Comparison of ENCODE assay signal across 8 cellular contexts in the genomic region with DNA sequence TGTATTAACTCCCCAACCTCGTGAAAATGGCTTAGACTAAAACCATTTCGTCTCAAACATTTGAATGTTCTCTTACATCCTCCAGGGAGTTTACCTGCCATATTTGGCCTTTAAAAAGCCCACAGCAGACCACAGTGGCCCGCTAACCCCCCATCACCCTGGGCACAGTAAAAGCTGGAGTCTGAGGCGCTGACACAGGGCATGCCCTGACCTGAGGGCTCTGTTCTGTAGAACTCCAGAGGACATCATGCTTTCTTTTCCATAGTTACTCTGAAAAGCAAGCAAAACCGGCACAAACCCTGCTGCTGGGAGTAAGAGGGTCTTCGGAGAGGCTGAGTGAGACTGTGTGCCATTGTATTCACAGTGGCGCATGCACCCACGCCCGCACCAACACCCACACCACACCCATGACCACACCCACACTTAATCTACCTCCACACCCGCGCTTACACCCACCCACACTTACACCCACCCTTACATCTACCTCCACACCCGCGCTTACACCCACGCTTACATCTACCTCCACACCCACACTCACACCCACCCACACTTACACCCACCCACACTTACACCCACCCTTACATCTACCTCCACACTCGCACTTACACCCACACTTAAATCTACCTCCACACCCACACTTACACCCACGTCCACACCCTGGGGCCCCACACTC. TPM values are rescaled to one million over a fixed set of nuclear protein-coding genes. Genes with fewer than 3 reads are reported as not detected.
DNase-seq lines count a peak whose midpoint lies in the region; ATAC-seq lines count a peak whose summit lies in the region.

No MANE protein-coding gene starts in this region.

- POLR2A ChIA-PET in CD4-positive, alpha-beta memory T cell (lab: Charles Lee; ENCODE audit: partially characterized antibody), result no interaction called here

- H3K4me3 Mint-ChIP-seq in activated CD8-positive, alpha-beta memory T cell treated with anti-CD3 and anti-CD28 coated beads, Interleukin-2, amount 10 ng/mL, durations not matched to agents 7 days and 5 days, result no peak overlapping the region
- no peak overlapping the region for H3K4me3 Mint-ChIP-seq in stimulated activated effector memory CD8-positive, alpha-beta T cell treated with anti-CD3 and anti-CD28 coated beads, Interleukin-12 subunit alpha, Interleukin-12 subunit beta, amount 100 ng/mL, for 72 hours
- H3K4me3 Mint-ChIP-seq in CD4-positive, alpha-beta memory T cell, result no peak overlapping the region

- peaks cover 3% of the 10 kb centered on the region for H3K9me3 Mint-ChIP-seq in activated CD8-positive, alpha-beta memory T cell treated with anti-CD3 and anti-CD28 coated beads, Interleukin-2, amount 10 ng/mL, durations not matched to agents 7 days and 5 days (ENCODE audit: low read depth)
- H3K9me3 Mint-ChIP-seq in stimulated activated effector memory CD8-positive, alpha-beta T cell treated with anti-CD3 and anti-CD28 coated beads, Interleukin-12 subunit alpha, Interleukin-12 subunit beta, amount 100 ng/mL, for 72 hours, result peaks cover 5% of the 10 kb centered on the region
- H3K9me3 Mint-ChIP-seq in CD4-positive, alpha-beta memory T cell, result peaks cover 0 to 2% (median 0%) of the 10 kb centered on the region in 8 donors

- no peaks in the 10 kb centered on the region for H3K27me3 Mint-ChIP-seq in activated CD8-positive, alpha-beta memory T cell treated with anti-CD3 and anti-CD28 coated beads, Interleukin-2, amount 10 ng/mL, durations not matched to agents 7 days and 5 days
- no peaks in the 10 kb centered on the region for H3K27me3 Mint-ChIP-seq in CD4-positive, alpha-beta memory T cell

- no peaks in the 10 kb centered on the region for H3K27me3 ChIP-seq in CD4-positive, alpha-beta memory T cell (ENCODE audit: insufficient read depth, low read length)

- H3K36me3 Mint-ChIP-seq in activated CD8-positive, alpha-beta memory T cell treated with anti-CD3 and anti-CD28 coated beads, Interleukin-2, amount 10 ng/mL, durations not matched to agents 7 days and 5 days, result no peaks in the 10 kb centered on the region
- peaks cover 12% of the 10 kb centered on the region for H3K36me3 Mint-ChIP-seq in stimulated activated effector memory CD8-positive, alpha-beta T cell treated with anti-CD3 and anti-CD28 coated beads, Interleukin-12 subunit alpha, Interleukin-12 subunit beta, amount 100 ng/mL, for 72 hours
- H3K36me3 Mint-ChIP-seq in CD4-positive, alpha-beta memory T cell, result peaks cover 2 to 15% of the 10 kb centered on the region in 2 donors

- H3K36me3 ChIP-seq in CD4-positive, alpha-beta memory T cell (ENCODE audit: insufficient read depth, low read length), result no peaks in the 10 kb centered on the region

- H3K4me3 ChIP-seq in CD4-positive, alpha-beta memory T cell (ENCODE audit: low read length in 2 of 2), result no peak overlapping the region

- no peak for DNase-seq in activated CD8-positive, alpha-beta memory T cell treated with anti-CD3 and anti-CD28 coated beads, Interleukin-2, amount 10 ng/mL, durations not matched to agents 7 days and 5 days
- no peak for DNase-seq in activated CD8-positive, alpha-beta memory T cell treated with anti-CD3 and anti-CD28 coated beads, Interleukin-2, amount 50 U/mL, for 4 hours
- DNase-seq in activated CD4-positive, alpha-beta T cell treated with anti-CD3 and anti-CD28 coated beads, Interleukin-2, amount 50 U/mL, for 4 hours, result peak; percentile 23 to 36
- DNase-seq in glomerular visceral epithelial cell (ENCODE audit: extremely low spot score), result peak; percentile 51
- no peak for DNase-seq in stimulated activated effector memory CD8-positive, alpha-beta T cell treated with anti-CD3 and anti-CD28 coated beads, Interleukin-12 subunit alpha, Interleukin-12 subunit beta, amount 100 ng/mL, for 72 hours (ENCODE audit: low spot score in 2 of 2)
- DNase-seq in CD4-positive, alpha-beta memory T cell, result no peak

- H3K9me3 ChIP-seq in CD4-positive, alpha-beta memory T cell (ENCODE audit: control insufficient read depth in 1 of 2, low read length in 2 of 2), result no peaks in the 10 kb centered on the region

- CTCF ChIA-PET in activated CD8-positive, alpha-beta memory T cell treated with anti-CD3 and anti-CD28 coated beads, Interleukin-2, amount 10 ng/mL, durations not matched to agents 7 days and 5 days (lab: Charles Lee), result no interaction called here
- CTCF ChIA-PET in CD4-positive, alpha-beta memory T cell (lab: Charles Lee; ENCODE audit: partially characterized antibody), result no interaction called here

- intact Hi-C loops in CD4-positive, alpha-beta memory T cell (cut with micrococcal nuclease), result no loop called here

- peak; percentile 70 for ATAC-seq in activated CD8-positive, alpha-beta memory T cell treated with anti-CD3 and anti-CD28 coated beads, Interleukin-2, amount 10 ng/mL, durations not matched to agents 7 days and 5 days
- ATAC-seq in stimulated activated effector memory CD8-positive, alpha-beta T cell treated with anti-CD3 and anti-CD28 coated beads, Interleukin-12 subunit alpha, Interleukin-12 subunit beta, amount 100 ng/mL, for 72 hours, result peak; percentile 42
- no peak for ATAC-seq in GM19395 (IDR thresholded peaks at IDR 0.05; ENCODE audit: unreplicated experiment)
- no peak for ATAC-seq in GM18520 (IDR thresholded peaks at IDR 0.05; ENCODE audit: unreplicated experiment)

- no peaks in the 10 kb centered on the region for H3K4me1 ChIP-seq in CD4-positive, alpha-beta memory T cell (ENCODE audit: insufficient read depth, low read length)

- H3K27ac ChIP-seq in CD4-positive, alpha-beta memory T cell (ENCODE audit: low read depth, low read length), result no peak overlapping the region

- no peak overlapping the region for H3K27ac Mint-ChIP-seq in activated CD8-positive, alpha-beta memory T cell treated with anti-CD3 and anti-CD28 coated beads, Interleukin-2, amount 10 ng/mL, durations not matched to agents 7 days and 5 days
- peak overlapping the region; percentile 95 for H3K27ac Mint-ChIP-seq in stimulated activated effector memory CD8-positive, alpha-beta T cell treated with anti-CD3 and anti-CD28 coated beads, Interleukin-12 subunit alpha, Interleukin-12 subunit beta, amount 100 ng/mL, for 72 hours
- peak overlapping the region in 3 of 7 donors; percentile 5 to 11 (median 9) for H3K27ac Mint-ChIP-seq in CD4-positive, alpha-beta memory T cell

- H3K4me1 Mint-ChIP-seq in activated CD8-positive, alpha-beta memory T cell treated with anti-CD3 and anti-CD28 coated beads, Interleukin-2, amount 10 ng/mL, durations not matched to agents 7 days and 5 days, result no peaks in the 10 kb centered on the region
- H3K4me1 Mint-ChIP-seq in stimulated activated effector memory CD8-positive, alpha-beta T cell treated with anti-CD3 and anti-CD28 coated beads, Interleukin-12 subunit alpha, Interleukin-12 subunit beta, amount 100 ng/mL, for 72 hours, result peaks cover 9% of the 10 kb centered on the region
- H3K4me1 Mint-ChIP-seq in CD4-positive, alpha-beta memory T cell, result peaks cover 0 to 2% (median 0%) of the 10 kb centered on the region in 4 donors

RNA-seq across cellular contexts. Expression of a gene that starts 32.1 kb away (rescaled TPM):
- 1 to 10 TPM; 5.4 to 5.8 TPM for total RNA-seq in activated CD8-positive, alpha-beta memory T cell treated with anti-CD3 and anti-CD28 coated beads, Interleukin-2, amount 10 ng/mL, durations not matched to agents 7 days and 5 days
- 1 to 10 TPM; 3.7 to 3.8 TPM for total RNA-seq in CD4-positive, alpha-beta memory T cell
- 1 to 10 TPM in 1 of 2 donors, under 1 TPM in 1; 0.90 to 2.3 TPM for polyA plus RNA-seq in CD4-positive, alpha-beta memory T cell

RNA-seq across cellular contexts. Expression of a gene that starts 32.9 kb away (rescaled TPM):
- total RNA-seq in activated CD8-positive, alpha-beta memory T cell treated with anti-CD3 and anti-CD28 coated beads, Interleukin-2, amount 10 ng/mL, durations not matched to agents 7 days and 5 days, result 10 to 100 TPM in 1 of 2 experiments, 1 to 10 TPM in 1; 6.9 to 12.8 TPM
- total RNA-seq in CD4-positive, alpha-beta memory T cell, result 1 to 10 TPM; 9.4 to 9.9 TPM
- polyA plus RNA-seq in CD4-positive, alpha-beta memory T cell, result 1 to 10 TPM in 1 of 2 donors, under 1 TPM in 1; 0.92 to 3.2 TPM

RNA-seq across cellular contexts. Expression of a gene that starts 56.3 kb away (rescaled TPM):
- 10 to 100 TPM; 11.6 to 15.9 TPM for total RNA-seq in activated CD8-positive, alpha-beta memory T cell treated with anti-CD3 and anti-CD28 coated beads, Interleukin-2, amount 10 ng/mL, durations not matched to agents 7 days and 5 days
- 10 to 100 TPM; 12.8 to 14.7 TPM for total RNA-seq in CD4-positive, alpha-beta memory T cell
- 1 to 10 TPM; 7.5 to 8.5 TPM for polyA plus RNA-seq in CD4-positive, alpha-beta memory T cell

Comparison
In these comparisons a context has a peak if more than half of its experiments do, and no peak if none do; other contexts are left out.
1. ATAC-seq: peak in activated CD8-positive, alpha-beta memory T cell treated with anti-CD3 and anti-CD28 coated beads, Interleukin-2, amount 10 ng/mL, durations not matched to agents 7 days and 5 days (single experiment) and stimulated activated effector memory CD8-positive, alpha-beta T cell treated with anti-CD3 and anti-CD28 coated beads, Interleukin-12 subunit alpha, Interleukin-12 subunit beta, amount 100 ng/mL, for 72 hours (single experiment); none in GM19395 (single experiment) and GM18520 (single experiment).
2. DNase-seq: peak in activated CD4-positive, alpha-beta T cell treated with anti-CD3 and anti-CD28 coated beads, Interleukin-2, amount 50 U/mL, for 4 hours (2 of 2) and glomerular visceral epithelial cell (single experiment); none in activated CD8-positive, alpha-beta memory T cell treated with anti-CD3 and anti-CD28 coated beads, Interleukin-2, amount 10 ng/mL, durations not matched to agents 7 days and 5 days (single experiment), activated CD8-positive, alpha-beta memory T cell treated with anti-CD3 and anti-CD28 coated beads, Interleukin-2, amount 50 U/mL, for 4 hours (single experiment), stimulated activated effector memory CD8-positive, alpha-beta T cell treated with anti-CD3 and anti-CD28 coated beads, Interleukin-12 subunit alpha, Interleukin-12 subunit beta, amount 100 ng/mL, for 72 hours (0 of 2) and CD4-positive, alpha-beta memory T cell (0 of 5).